1 cellular context compared by ENCODE assay signal in genomic region chr4:144579411-144580020, GRCh38.
A peak's percentile ranks its signal among the peaks of the same experiment; 100 is the strongest.
TF ChIP-seq lines count a peak whose summit lies in the region.

No MANE protein-coding gene starts in this region.

TF ChIP-seq in endothelial cell of umbilical vein, 7 proteins besides CTCF, POLR2A, EP300 and RAD21:
- TF ChIP-seq GATA2 (IDR thresholded peaks at IDR 0.05; ENCODE audit: insufficient read depth, insufficient read length, low read depth, low read length), result peak; percentile 57
- TF ChIP-seq MYC (IDR thresholded peaks at IDR 0.05; ENCODE audit: low read depth, low read length), result no peak
- TF ChIP-seq EZH2 (IDR thresholded peaks at IDR 0.05; ENCODE audit: borderline replicate concordance, low read depth, low read length, severe bottlenecking), result no peak
- TF ChIP-seq JUN (IDR thresholded peaks at IDR 0.05; ENCODE audit: borderline replicate concordance, insufficient read depth, insufficient read length, low read depth), result peak; percentile 82
- TF ChIP-seq FOS (IDR thresholded peaks at IDR 0.05; ENCODE audit: borderline replicate concordance, insufficient read depth, low read length), result peak; percentile 75
- peak; percentile 71 for TF ChIP-seq POLR2AphosphoS5 (IDR thresholded peaks at IDR 0.05; ENCODE audit: insufficient read depth, low read depth, low read length)
- TF ChIP-seq MAX (IDR thresholded peaks at IDR 0.05; ENCODE audit: insufficient read depth, insufficient read length), result no peak
TF ChIP-seq in endothelial cell of umbilical vein: peak in this region for 4.
